ENCODE assay signal across 9 cellular contexts in the genomic region with DNA sequence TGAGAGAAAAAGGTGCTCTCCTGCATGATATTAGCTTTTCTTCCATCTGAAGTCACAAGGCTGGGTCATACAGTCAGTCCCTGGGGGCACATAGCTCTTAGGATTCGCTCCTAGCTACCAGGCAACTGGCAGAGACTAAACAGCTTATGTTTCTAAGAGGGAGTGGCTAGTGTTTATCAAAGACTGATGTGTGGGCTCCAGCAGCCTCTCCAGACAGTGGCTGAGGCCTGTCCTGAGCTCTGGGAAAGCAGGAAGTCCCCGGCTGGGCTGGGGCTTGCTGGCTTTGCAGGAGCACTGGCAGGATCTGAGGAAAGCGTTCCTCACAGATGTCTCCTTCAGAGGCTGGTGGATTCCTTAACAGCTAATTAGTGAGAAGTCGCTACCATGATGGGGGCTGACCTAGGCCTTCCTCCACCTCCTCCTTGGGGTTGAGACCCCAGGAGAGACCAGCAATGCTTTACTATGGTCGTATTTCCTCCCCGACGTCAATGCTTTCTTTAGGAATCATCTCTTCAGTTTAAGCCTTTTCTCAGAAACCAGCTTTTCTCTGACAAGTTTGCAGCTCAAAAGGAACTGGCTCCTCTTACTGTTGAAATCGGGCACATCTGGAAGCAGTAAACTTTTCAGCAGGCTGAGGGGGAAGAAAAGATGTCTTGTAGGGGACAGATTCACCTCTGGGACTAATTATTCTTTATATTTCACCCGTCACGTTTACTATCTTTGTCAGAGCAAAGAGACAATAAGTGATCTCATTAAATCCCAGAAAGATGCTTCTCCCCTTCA. TPM values are rescaled to one million over a fixed set of nuclear protein-coding genes. Genes with fewer than 3 reads are reported as not detected.
DNase-seq lines count a peak whose midpoint lies in the region; ATAC-seq, FAIRE-seq and TF ChIP-seq lines count a peak whose summit lies in the region.
"Had no signal": no experiment of that assay in that cellular context is flagged by ENCODE, and none has a peak within 500 bp of the region (broad histone marks: within the 10 kb centered on the region; RNA-seq: fewer than 3 reads in every experiment).

No MANE protein-coding gene starts in this region.

- TF ChIP-seq CTCF in cardiac muscle cell (IDR thresholded peaks at IDR 0.05; ENCODE audit: low read depth, low read length) (no peak), sigmoid colon (IDR thresholded peaks at IDR 0.05) (no peak)

- intact Hi-C loops in sigmoid colon (cut with DNase I): no loop called here

- peaks cover 11% of the 10 kb centered on the region for H3K4me1 ChIP-seq in cardiac muscle cell (ENCODE audit: low read depth)
- peaks cover 0 to 55% (median 47%) of the 10 kb centered on the region in 4 donors for H3K4me1 ChIP-seq in sigmoid colon

- H3K27me3 ChIP-seq in cardiac muscle cell: no peaks in the 10 kb centered on the region
- H3K27me3 ChIP-seq in sigmoid colon: no peaks in the 10 kb centered on the region

- no peak for TF ChIP-seq EP300 in sigmoid colon (IDR thresholded peaks at IDR 0.05)

- H3K9me3 ChIP-seq in cardiac muscle cell (ENCODE audit: low read depth) (no peaks in the 10 kb centered on the region), sigmoid colon (no peaks in the 10 kb centered on the region)

- FAIRE-seq in frontal cortex (lab: Jason Lieb, UNC): no peak

- WGBS in sigmoid colon, 2 donors: 64 to 69% methylated on average over 10 of the region's 10 CpGs

- no peak overlapping the region for H3K4me3 ChIP-seq in cardiac muscle cell
- no peak overlapping the region for H3K4me3 ChIP-seq in sigmoid colon

- in situ Hi-C loops in SK-MEL-5 (cut with HindIII; ENCODE audit: low pct_unique_long_range_greater_than_20kb, low sequenced_read_pairs): no loop called here

- H3K36me3 ChIP-seq in cardiac muscle cell: no peaks in the 10 kb centered on the region
- H3K36me3 ChIP-seq in sigmoid colon: no peaks in the 10 kb centered on the region

- H3K27ac ChIP-seq in cardiac muscle cell: peak overlapping the region; percentile 45
- H3K27ac ChIP-seq in sigmoid colon: peak overlapping the region; percentile 50 to 91 (median 81)
- H3K27ac ChIP-seq: VCaP had no signal

- ATAC-seq in GM18909 (IDR thresholded peaks at IDR 0.05; ENCODE audit: poor library complexity, unreplicated experiment) (no peak), GM18502 (IDR thresholded peaks at IDR 0.05; ENCODE audit: poor library complexity, unreplicated experiment) (no peak)

- DNase-seq in H4 (ENCODE audit: low spot score) (peak; percentile 72), SK-MEL-5 (ENCODE audit: low read depth, low spot score) (peak; percentile 66), cardiac muscle cell (ENCODE audit: low read depth in 1 of 2, low spot score in 1 of 2) (peak; percentile 52 to 85), sigmoid colon (peak; percentile 74), frontal cortex (ENCODE audit: low spot score in 2 of 2) (no peak), SKM-1 (lab: John Stamatoyannopoulos, UW; ENCODE audit: unreplicated experiment) (no peak)

- no peak for TF ChIP-seq POLR2A in sigmoid colon (IDR thresholded peaks at IDR 0.05)

RNA-seq across cellular contexts. Expression of gene HHAT, which starts 33.5 kb away (rescaled TPM):
- 3.3 and 4.0 TPM in 2 replicates for total RNA-seq in H4 (2014; rRNA removed; shearing (Covaris generic))
- total RNA-seq in SK-MEL-5 (2014; rRNA removed; shearing (Covaris generic)): 24.3 and 29.4 TPM in 2 replicates
- 20.9 and 25.2 TPM in 2 replicates for polyA plus RNA-seq in SK-MEL-5 (2015; cell fraction: cytosol; rRNA removed)
- polyA plus RNA-seq in SK-MEL-5 (2015; cell fraction: nucleus; rRNA removed): 10.7 and 15.1 TPM in 2 replicates
- total RNA-seq in cardiac muscle cell (5.0 and 8.4 TPM in 2 replicates), sigmoid colon (1 to 10 TPM; 2.0 to 6.4 (median 3.6) TPM), frontal cortex (2.4 TPM)
- polyA plus RNA-seq in cardiac muscle cell (3.6 and 6.1 TPM in 2 replicates), sigmoid colon (1 to 10 TPM in 2 of 3 donors, under 1 TPM in 1; 0.46 to 2.1 (median 1.8) TPM)

Comparison
In these comparisons a context has a peak if more than half of its experiments do, and no peak if none do; other contexts are left out.
1. DNase-seq: peak in H4 (single experiment), SK-MEL-5 (single experiment), cardiac muscle cell (2 of 2) and sigmoid colon (single experiment); none in frontal cortex (0 of 2) and SKM-1 (single experiment).